In genomic region chr7:38825721-38826440, GRCh38 we compare ENCODE assay signal across 13 cellular contexts.
A peak's percentile ranks its signal among the peaks of the same experiment; 100 is the strongest.
DNase-seq lines count a peak whose midpoint lies in the region; ATAC-seq, FAIRE-seq and TF ChIP-seq lines count a peak whose summit lies in the region.
"Had no signal": no experiment of that assay in that cellular context is flagged by ENCODE, and none has a peak within 500 bp of the region (broad histone marks: within the 10 kb centered on the region; RNA-seq: fewer than 3 reads in every experiment).

No MANE protein-coding gene starts in this region.

- peaks cover 14% of the 10 kb centered on the region for H3K4me1 ChIP-seq in Karpas-422 (ENCODE audit: low read length)
- peaks cover 0 to 22% (median 15%) of the 10 kb centered on the region in 9 donors for H3K4me1 ChIP-seq in heart right ventricle
- peaks cover 4% of the 10 kb centered on the region for H3K4me1 ChIP-seq in testis
- H3K4me1 ChIP-seq in kidney (ENCODE audit: control insufficient read depth in 1 of 2, insufficient read depth in 1 of 2, low read depth in 1 of 2, low read length in 2 of 2): peaks cover 3 to 6% of the 10 kb centered on the region in 2 donors
- H3K4me1 ChIP-seq: colonic mucosa had no signal

- H3K9me2 ChIP-seq in Karpas-422 (replicated peaks; ENCODE audit: insufficient read depth, low read length): no peaks in the 10 kb centered on the region

- H3K36me3 ChIP-seq in Karpas-422 (ENCODE audit: insufficient read depth, low read length): no peaks in the 10 kb centered on the region
- peaks cover 0 to 12% (median 0%) of the 10 kb centered on the region in 9 donors for H3K36me3 ChIP-seq in heart right ventricle
- no peaks in the 10 kb centered on the region for H3K36me3 ChIP-seq in testis (ENCODE audit: low read depth, missing control alignments)
- no peaks in the 10 kb centered on the region for H3K36me3 ChIP-seq in kidney (ENCODE audit: control insufficient read depth in 1 of 2, insufficient read depth in 2 of 2, low read length in 2 of 2)
- H3K36me3 ChIP-seq: colonic mucosa, vagina had no signal

- H3K27me3 ChIP-seq in Karpas-422 (ENCODE audit: low read length): no peaks in the 10 kb centered on the region
- no peaks in the 10 kb centered on the region for H3K27me3 ChIP-seq in heart right ventricle
- H3K27me3 ChIP-seq in testis: no peaks in the 10 kb centered on the region
- H3K27me3 ChIP-seq: colonic mucosa, vagina had no signal

- ATAC-seq in GM19351 (IDR thresholded peaks at IDR 0.05; ENCODE audit: unreplicated experiment): peak; percentile 64
- peak in 4 of 8 donors; percentile 46 to 78 (median 56) for ATAC-seq in heart right ventricle
- ATAC-seq in HG02763 (IDR thresholded peaks at IDR 0.05; ENCODE audit: unreplicated experiment): no peak
- no peak for ATAC-seq in HG02870 (IDR thresholded peaks at IDR 0.05; ENCODE audit: unreplicated experiment)

- H3K79me2 ChIP-seq in Karpas-422 (ENCODE audit: low read length): peaks cover 10% of the 10 kb centered on the region; the same call in 1 of the 2 replicates

- H3K9me3 ChIP-seq in Karpas-422 (ENCODE audit: low read length) (no peaks in the 10 kb centered on the region), heart right ventricle (peaks cover 0 to 18% (median 8%) of the 10 kb centered on the region in 11 donors), testis (no peaks in the 10 kb centered on the region), kidney (ENCODE audit: control insufficient read depth in 1 of 2, low read length in 2 of 2) (peaks cover 0 to 4% of the 10 kb centered on the region in 2 donors)
- H3K9me3 ChIP-seq: colonic mucosa had no signal

- no peak overlapping the region for H2AFZ ChIP-seq in Karpas-422 (ENCODE audit: low read length)

- H3K27ac ChIP-seq in Karpas-422 (ENCODE audit: low read length): peak overlapping the region; percentile 20; the same call in 1 of the 2 replicates
- H3K27ac ChIP-seq in heart right ventricle: peak overlapping the region in 8 of 10 donors; percentile 19 to 73 (median 54)
- H3K27ac ChIP-seq in testis: peak overlapping the region; percentile 70 to 76
- H3K27ac ChIP-seq in kidney (ENCODE audit: low read depth in 2 of 2, low read length in 2 of 2): peak overlapping the region in 1 of 2 donors; percentile 23
- H3K27ac ChIP-seq: colonic mucosa, vagina had no signal

- no peak for TF ChIP-seq POLR2A in testis (IDR thresholded peaks at IDR 0.05)

- no peaks in the 10 kb centered on the region for H4K20me1 ChIP-seq in Karpas-422 (ENCODE audit: insufficient read depth, low read depth, low read length)

- H3K9ac ChIP-seq in Karpas-422 (ENCODE audit: low read length) (peak overlapping the region; percentile 6; the same call in 1 of the 2 replicates), kidney (ENCODE audit: low read length in 2 of 2) (no peak overlapping the region)

- TF ChIP-seq CTCF in heart right ventricle (IDR thresholded peaks at IDR 0.05) (no peak), testis (IDR thresholded peaks at IDR 0.05) (no peak), kidney (IDR thresholded peaks at IDR 0.05; ENCODE audit: borderline replicate concordance, extremely low read depth, insufficient read depth) (no peak)

- no peak for FAIRE-seq in kidney (lab: Jason Lieb, UNC)
- FAIRE-seq: GM18507 had no signal

- H3K4me3 ChIP-seq in Karpas-422 (ENCODE audit: low read length): no peak overlapping the region
- no peak overlapping the region for H3K4me3 ChIP-seq in heart right ventricle
- H3K4me3 ChIP-seq in testis: no peak overlapping the region
- no peak overlapping the region for H3K4me3 ChIP-seq in kidney (ENCODE audit: low read length in 2 of 2)
- H3K4me3 ChIP-seq: colonic mucosa, vagina had no signal

- intact Hi-C loops in heart right ventricle (cut with DNase I): no loop called here
- intact Hi-C loops in testis (cut with DNase I; ENCODE audit: low total_unique reads): no loop called here
- intact Hi-C loops in kidney (cut with DNase I): no loop called here

- DNase-seq in Karpas-422 (peak; percentile 52), heart right ventricle (peak in 1 of 2 donors; percentile 5), testis (no peak), kidney (no peak)
- DNase-seq: activated effector memory CD4-positive, alpha-beta T cell treated with anti-CD3 and anti-CD28 coated beads, Interleukin-2, amount 50 U/mL, for 16 hours; colonic mucosa; hypothalamus; NCI-H82 had no signal

- peak overlapping the region; percentile 53 for H3K4me2 ChIP-seq in Karpas-422 (ENCODE audit: low read depth, low read length, poor library complexity, severe bottlenecking)

- 62 to 67% methylated on average over 3 of the region's 3 CpGs for WGBS in heart right ventricle, 2 donors
- 43 to 52% methylated on average over 3 of the region's 3 CpGs for WGBS in testis, 2 donors
